In the genomic region with DNA sequence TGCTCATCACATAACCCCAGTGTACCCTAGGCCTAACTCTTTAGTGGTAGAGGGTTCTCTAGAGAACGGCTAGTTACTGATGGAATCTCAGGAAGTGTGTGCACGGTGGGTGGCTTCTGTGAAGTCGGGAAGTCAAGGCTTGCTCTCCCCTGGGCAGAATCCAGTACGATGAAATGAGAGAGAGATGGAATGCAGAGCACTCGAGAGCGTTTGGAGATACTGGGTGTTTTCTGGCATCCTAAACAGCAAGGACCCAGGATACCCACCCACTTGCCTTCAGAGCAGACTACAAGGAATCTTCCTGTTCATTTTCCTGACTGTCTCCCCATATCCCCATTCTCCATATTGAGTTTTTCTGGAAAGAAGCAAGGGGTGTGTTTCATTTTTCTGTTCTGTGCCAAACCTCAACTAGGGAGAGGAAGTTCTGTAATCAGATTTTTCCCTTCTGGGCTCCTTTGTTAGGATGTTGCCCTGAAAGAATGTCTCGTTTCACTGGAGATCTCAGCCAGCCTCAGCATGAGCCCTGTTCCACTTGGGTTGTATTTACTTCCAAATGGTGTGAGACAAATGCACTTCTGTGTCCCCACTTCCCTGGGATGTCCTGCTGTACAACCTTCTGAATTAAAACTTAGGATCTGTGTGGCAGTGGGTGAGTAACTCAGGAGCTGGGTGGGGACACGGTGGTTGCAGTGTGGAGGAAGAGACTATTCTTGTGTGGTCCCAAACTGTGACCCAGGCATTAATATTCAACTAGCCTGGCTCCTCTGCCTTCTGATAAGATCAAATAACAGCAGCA, we compare ENCODE assay signal across 1 cellular context.
TF ChIP-seq lines count a peak whose summit lies in the region.

No MANE protein-coding gene starts in this region.

TF ChIP-seq in H1, 55 proteins besides CTCF, POLR2A, EP300 and RAD21 (continued from another document):
- TF ChIP-seq, protein P1, sequence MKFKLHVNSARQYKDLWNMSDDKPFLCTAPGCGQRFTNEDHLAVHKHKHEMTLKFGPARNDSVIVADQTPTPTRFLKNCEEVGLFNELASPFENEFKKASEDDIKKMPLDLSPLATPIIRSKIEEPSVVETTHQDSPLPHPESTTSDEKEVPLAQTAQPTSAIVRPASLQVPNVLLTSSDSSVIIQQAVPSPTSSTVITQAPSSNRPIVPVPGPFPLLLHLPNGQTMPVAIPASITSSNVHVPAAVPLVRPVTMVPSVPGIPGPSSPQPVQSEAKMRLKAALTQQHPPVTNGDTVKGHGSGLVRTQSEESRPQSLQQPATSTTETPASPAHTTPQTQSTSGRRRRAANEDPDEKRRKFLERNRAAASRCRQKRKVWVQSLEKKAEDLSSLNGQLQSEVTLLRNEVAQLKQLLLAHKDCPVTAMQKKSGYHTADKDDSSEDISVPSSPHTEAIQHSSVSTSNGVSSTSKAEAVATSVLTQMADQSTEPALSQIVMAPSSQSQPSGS (IDR thresholded peaks at IDR 0.05; ENCODE audit: low read length): no peak
- no peak for TF ChIP-seq BRCA1 (IDR thresholded peaks at IDR 0.05; ENCODE audit: low read depth, low read length)
- TF ChIP-seq CBX5 (IDR thresholded peaks at IDR 0.05; ENCODE audit: low read depth, low read length): no peak
- no peak for TF ChIP-seq RNF2 (IDR thresholded peaks at IDR 0.05; ENCODE audit: borderline replicate concordance, low read depth, low read length, missing control alignments, poor library complexity, severe bottlenecking)
- TF ChIP-seq NRF1 (IDR thresholded peaks at IDR 0.05; ENCODE audit: low read depth, low read length): no peak
- TF ChIP-seq KDM1A (IDR thresholded peaks at IDR 0.05; ENCODE audit: borderline replicate concordance, low read length): no peak
- TF ChIP-seq TBP (IDR thresholded peaks at IDR 0.05; ENCODE audit: low read depth, low read length): no peak
- no peak for TF ChIP-seq CHD2 (IDR thresholded peaks at IDR 0.05; ENCODE audit: low read length)
- TF ChIP-seq, protein P2, sequence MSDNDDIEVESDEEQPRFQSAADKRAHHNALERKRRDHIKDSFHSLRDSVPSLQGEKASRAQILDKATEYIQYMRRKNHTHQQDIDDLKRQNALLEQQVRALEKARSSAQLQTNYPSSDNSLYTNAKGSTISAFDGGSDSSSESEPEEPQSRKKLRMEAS (IDR thresholded peaks at IDR 0.05): no peak
- TF ChIP-seq YY1 (IDR thresholded peaks at IDR 0.05; ENCODE audit: low read depth, low read length): no peak
- TF ChIP-seq SP1 (IDR thresholded peaks at IDR 0.05; ENCODE audit: low read depth, low read length): no peak
- no peak for TF ChIP-seq TCF12 (IDR thresholded peaks at IDR 0.05; ENCODE audit: low read depth, low read length)
TF ChIP-seq in H1: peak in this region for 0.
